ENCODE assay signal across 21 cellular contexts in the genomic region with DNA sequence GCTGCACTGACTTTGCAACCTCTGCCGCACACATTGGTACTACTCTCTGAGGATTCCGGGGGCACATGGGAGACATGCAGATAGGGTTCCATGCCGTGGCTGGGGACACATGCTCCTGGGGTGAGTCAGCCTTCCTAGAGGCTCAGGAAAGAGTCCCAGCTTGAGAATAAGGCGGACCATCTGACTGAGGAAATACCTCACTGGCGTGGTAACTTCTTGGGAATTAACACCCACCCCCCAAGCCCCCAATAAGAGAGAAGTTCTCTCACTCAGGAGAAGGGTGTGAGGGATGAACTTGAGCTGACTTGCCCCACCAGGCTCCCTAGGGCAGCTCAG. TPM values are rescaled to one million over a fixed set of nuclear protein-coding genes. Genes with fewer than 3 reads are reported as not detected.
A peak's percentile ranks its signal among the peaks of the same experiment; 100 is the strongest.
DNase-seq lines count a peak whose midpoint lies in the region; ATAC-seq and TF ChIP-seq lines count a peak whose summit lies in the region.
"Had no signal": no experiment of that assay in that cellular context is flagged by ENCODE, and none has a peak within 500 bp of the region (broad histone marks: within the 10 kb centered on the region; RNA-seq: fewer than 3 reads in every experiment).

No MANE protein-coding gene starts in this region.

- H3K9me3 Mint-ChIP-seq in mesothelial cell of epicardium: no peaks in the 10 kb centered on the region
- H3K9me3 Mint-ChIP-seq: stimulated activated memory B cell treated with anti-CD40 and anti-IgM and Interleukin-4, amounts not matched to agents 10 μg/mL and 1 μg/mL and 100 μg/mL, for 72 hours had no signal

- H4K20me1 ChIP-seq in MM.1S (ENCODE audit: insufficient read depth, low read length) (no peaks in the 10 kb centered on the region), smooth muscle cell (ENCODE audit: low read depth) (no peaks in the 10 kb centered on the region)

- 23% methylated on average over 5 of the region's 5 CpGs for WGBS in smooth muscle cell (ENCODE audit: low lambda C conversion rate)

- H3F3A ChIP-seq in MM.1S (ENCODE audit: insufficient read depth, low read length) (peaks cover 50% of the 10 kb centered on the region), smooth muscle cell (ENCODE audit: low read depth) (peaks cover 12% of the 10 kb centered on the region)

- H3K9me3 ChIP-seq in MM.1S (replicated peaks; ENCODE audit: insufficient read depth, low read length): no peaks in the 10 kb centered on the region
- H3K9me3 ChIP-seq in smooth muscle cell (replicated peaks; ENCODE audit: low read depth): no peaks in the 10 kb centered on the region
- H3K9me3 ChIP-seq: esophagus squamous epithelium, left ventricle myocardium inferior, thoracic aorta had no signal

- H3K4me1 Mint-ChIP-seq in mesothelial cell of epicardium: peaks cover 5% of the 10 kb centered on the region

- H3K4me1 ChIP-seq in MM.1S (ENCODE audit: low read length) (peaks cover 80% of the 10 kb centered on the region), smooth muscle cell (ENCODE audit: low read depth) (peaks cover 25% of the 10 kb centered on the region)

- H3K27me3 ChIP-seq in MM.1S (replicated peaks; ENCODE audit: insufficient read depth, low read length) (no peaks in the 10 kb centered on the region), smooth muscle cell (ENCODE audit: low read depth) (no peaks in the 10 kb centered on the region)

- ATAC-seq in stimulated activated naive CD8-positive, alpha-beta T cell treated with anti-CD3 and anti-CD28 coated beads, Interleukin-15, Interleukin-2, amounts not matched to agents 100 U/mL and 50 U/mL, for 24 hours: no peak
- ATAC-seq in HG02938 (IDR thresholded peaks at IDR 0.05; ENCODE audit: unreplicated experiment): no peak
- ATAC-seq: stimulated activated memory B cell treated with anti-CD40 and anti-IgM and Interleukin-4, amounts not matched to agents 10 μg/mL and 1 μg/mL and 100 μg/mL, for 72 hours had no signal

- H2AFZ ChIP-seq in MM.1S (ENCODE audit: low read length): no peak overlapping the region
- H2AFZ ChIP-seq in smooth muscle cell (ENCODE audit: low read depth): no peak overlapping the region

- peaks cover 73% of the 10 kb centered on the region for H3K79me2 ChIP-seq in MM.1S (ENCODE audit: low read length)
- no peaks in the 10 kb centered on the region for H3K79me2 ChIP-seq in smooth muscle cell (ENCODE audit: low read depth)

- H3K36me3 ChIP-seq in MM.1S (replicated peaks; ENCODE audit: insufficient read depth, low read length) (peaks cover 22% of the 10 kb centered on the region; the same call in 1 of the 2 replicates), smooth muscle cell (ENCODE audit: low read depth) (no peaks in the 10 kb centered on the region)
- H3K36me3 ChIP-seq: esophagus squamous epithelium, left ventricle myocardium inferior, thoracic aorta had no signal

- H3K27ac ChIP-seq in MM.1S (ENCODE audit: low read length): peak overlapping the region; percentile 95
- H3K27ac ChIP-seq in smooth muscle cell (ENCODE audit: low read depth): peak overlapping the region; percentile 69
- H3K27ac ChIP-seq: esophagus squamous epithelium, left ventricle myocardium inferior, thoracic aorta had no signal

- peak overlapping the region; percentile 23; the same call in 1 of the 2 replicates for H3K4me3 ChIP-seq in MM.1S (ENCODE audit: low read length)
- no peak overlapping the region for H3K4me3 ChIP-seq in fibroblast of mammary gland (ENCODE audit: control insufficient read depth, low read depth, low read length)
- no peak overlapping the region for H3K4me3 ChIP-seq in smooth muscle cell
- H3K4me3 ChIP-seq: esophagus squamous epithelium, left ventricle myocardium inferior, thoracic aorta had no signal

- H3K27ac Mint-ChIP-seq in mesothelial cell of epicardium: no peak overlapping the region
- H3K27ac Mint-ChIP-seq: stimulated activated memory B cell treated with anti-CD40 and anti-IgM and Interleukin-4, amounts not matched to agents 10 μg/mL and 1 μg/mL and 100 μg/mL, for 72 hours had no signal

- no peaks in the 10 kb centered on the region for H3K36me3 Mint-ChIP-seq in mesothelial cell of epicardium

- TF ChIP-seq CTCF in MM.1S (IDR thresholded peaks at IDR 0.05; ENCODE audit: low read length) (no peak), fibroblast of mammary gland (conservative IDR thresholded peaks at IDR 0.05; ENCODE audit: control insufficient read depth, insufficient read depth, low read depth, low read length) (no peak), smooth muscle cell (IDR thresholded peaks at IDR 0.05; ENCODE audit: borderline replicate concordance, insufficient read depth, poor library complexity, severe bottlenecking) (no peak), mesothelial cell of epicardium (IDR thresholded peaks at IDR 0.05; ENCODE audit: unreplicated experiment) (no peak)

- peaks cover 43% of the 10 kb centered on the region for H3K27me3 Mint-ChIP-seq in mesothelial cell of epicardium (ENCODE audit: low read depth)
- H3K27me3 Mint-ChIP-seq: stimulated activated memory B cell treated with anti-CD40 and anti-IgM and Interleukin-4, amounts not matched to agents 10 μg/mL and 1 μg/mL and 100 μg/mL, for 72 hours had no signal

- H3K9ac ChIP-seq in MM.1S (ENCODE audit: low read length): peak overlapping the region; percentile 72
- peak overlapping the region; percentile 36 for H3K9ac ChIP-seq in smooth muscle cell (ENCODE audit: low read depth)

- no peaks in the 10 kb centered on the region for H3K9me2 ChIP-seq in MM.1S (replicated peaks; ENCODE audit: insufficient read depth, low read length)

- H3K4me3 Mint-ChIP-seq in mesothelial cell of epicardium: no peak overlapping the region
- H3K4me3 Mint-ChIP-seq: stimulated activated memory B cell treated with anti-CD40 and anti-IgM and Interleukin-4, amounts not matched to agents 10 μg/mL and 1 μg/mL and 100 μg/mL, for 72 hours had no signal

- peak overlapping the region; percentile 63 for H3K4me2 ChIP-seq in MM.1S (ENCODE audit: low read depth, low read length)
- H3K4me2 ChIP-seq in smooth muscle cell: peak overlapping the region; percentile 37

- DNase-seq in EL (peak; percentile 83), MM.1S (no peak), fibroblast of mammary gland (ENCODE audit: low read depth) (peak; percentile 50), smooth muscle cell (lab: John Stamatoyannopoulos, UW; ENCODE audit: unreplicated experiment) (no peak), mesothelial cell of epicardium (ENCODE audit: low spot score in 2 of 2, unreplicated experiment in 2 of 2) (no peak)
- DNase-seq in stimulated activated naive CD8-positive, alpha-beta T cell treated with anti-CD3 and anti-CD28 coated beads, Interleukin-15, Interleukin-2, amounts not matched to agents 100 U/mL and 50 U/mL, for 24 hours: no peak
- DNase-seq: activated CD4-positive, alpha-beta T cell treated with anti-CD3 and anti-CD28 coated beads, Interleukin-2, amount 50 U/mL, for 1 hour; activated gamma-delta T cell treated with Interleukin-2 at 50 U/mL for 16 hours; amygdala; cerebellar nuclear complex; DMS153; effector memory CD4-positive, alpha-beta T cell; esophagus squamous epithelium; Kasumi-1; NCI-H1417; NCI-H2171 treated with DMSO at 0.1 percent for 48 hours; SHP77 had no signal

RNA-seq across cellular contexts. Expression of gene PLXNC1, which starts 23.2 kb away (rescaled TPM):
- total RNA-seq in smooth muscle cell (0.49 and 0.81 TPM in 2 replicates), mesothelial cell of epicardium (3.0 to 3.6 TPM (median 3.4 TPM) in 3 replicates)
- 0.66 and 0.70 TPM in 2 replicates for polyA plus RNA-seq in smooth muscle cell

Comparison
In these comparisons a context has a peak if more than half of its experiments do, and no peak if none do; other contexts are left out.
1. DNase-seq: peak in EL (single experiment) and fibroblast of mammary gland (single experiment); none in MM.1S (single experiment), smooth muscle cell (single experiment), stimulated activated naive CD8-positive, alpha-beta T cell treated with anti-CD3 and anti-CD28 coated beads, Interleukin-15, Interleukin-2, amounts not matched to agents 100 U/mL and 50 U/mL, for 24 hours (single experiment) and mesothelial cell of epicardium (0 of 2).